ENCODE assay signal across 8 cellular contexts in the genomic region with DNA sequence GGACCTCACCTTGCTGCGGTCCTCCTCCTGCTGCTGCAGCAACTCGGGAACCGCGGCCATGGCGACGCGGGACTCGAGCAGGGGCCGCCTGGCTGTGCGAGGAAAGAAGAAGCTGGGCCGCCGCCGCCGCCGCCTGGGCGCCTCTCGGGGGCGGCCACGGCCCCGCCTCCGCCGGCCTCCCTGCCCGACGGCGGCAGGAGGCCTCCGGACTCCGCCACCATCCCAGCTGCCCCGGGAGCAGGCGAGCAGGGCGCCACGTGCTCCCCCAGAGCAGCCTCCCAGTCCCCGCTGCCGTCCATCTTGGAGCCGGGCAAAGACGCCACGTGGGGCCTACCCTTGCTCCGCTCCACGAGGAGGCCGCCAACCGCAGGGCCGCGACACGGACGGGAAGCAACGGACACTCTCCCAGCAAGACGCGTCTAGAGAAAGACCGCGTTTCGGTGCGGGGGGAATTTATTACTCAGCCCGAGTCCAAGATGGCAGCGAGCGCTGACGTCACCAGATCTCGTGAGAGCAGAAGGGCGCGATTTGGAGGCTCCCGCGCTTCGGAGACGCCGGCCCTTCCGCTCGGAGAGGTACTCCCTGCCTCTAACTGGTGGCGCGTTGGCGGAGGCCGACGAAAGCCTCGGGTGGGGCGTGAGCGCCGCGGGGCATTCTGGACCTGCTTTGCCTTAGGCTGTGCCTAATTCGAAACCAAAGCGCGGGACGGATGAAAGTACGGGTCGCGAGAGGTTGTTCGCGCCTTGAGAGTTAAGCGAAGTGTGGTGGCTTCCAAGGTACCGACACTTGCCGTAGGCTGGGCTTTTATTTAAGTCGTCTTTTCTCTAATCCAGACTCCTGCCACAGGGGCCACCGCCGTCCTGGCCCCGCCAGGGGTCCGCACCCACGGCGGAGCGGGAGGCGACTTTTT. TPM values are rescaled to one million over a fixed set of nuclear protein-coding genes. Genes with fewer than 3 reads are reported as not detected.
DNase-seq lines count a peak whose midpoint lies in the region; ATAC-seq, FAIRE-seq and TF ChIP-seq lines count a peak whose summit lies in the region.

A gene with protein sequence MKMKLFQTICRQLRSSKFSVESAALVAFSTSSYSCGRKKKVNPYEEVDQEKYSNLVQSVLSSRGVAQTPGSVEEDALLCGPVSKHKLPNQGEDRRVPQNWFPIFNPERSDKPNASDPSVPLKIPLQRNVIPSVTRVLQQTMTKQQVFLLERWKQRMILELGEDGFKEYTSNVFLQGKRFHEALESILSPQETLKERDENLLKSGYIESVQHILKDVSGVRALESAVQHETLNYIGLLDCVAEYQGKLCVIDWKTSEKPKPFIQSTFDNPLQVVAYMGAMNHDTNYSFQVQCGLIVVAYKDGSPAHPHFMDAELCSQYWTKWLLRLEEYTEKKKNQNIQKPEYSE (plus strand): TSS at position 653 of the 910 bp plus-strand sequence. CDS start 842 bp downstream, outside the sequence.
SNX5 (minus strand) TSS at position 429 of the 910 bp plus-strand sequence; CDS start at position 60, 369 bp downstream.

- intact Hi-C loops in body of pancreas (cut with DNase I): no loop called here
- intact Hi-C loops in sciatic nerve (cut with DNase I): no loop called here

- H3K9me3 ChIP-seq in body of pancreas: no peaks in the 10 kb centered on the region

- TF ChIP-seq POLR2A in body of pancreas (IDR thresholded peaks at IDR 0.05): peak; percentile 42 to 60 (median 55)

- no peaks in the 10 kb centered on the region for H3K27me3 ChIP-seq in body of pancreas

- H3K4me3 ChIP-seq in body of pancreas: peak within 1 kb of the TSS; percentile 77 to 96

- peaks cover 69% of the 10 kb centered on the region for H3K4me1 ChIP-seq in body of pancreas

- peak; percentile 84 for DNase-seq in NCI-H2107 treated with DMSO at 0.1 percent for 48 hours (lab: John Stamatoyannopoulos, UW; ENCODE audit: unreplicated experiment)
- peak; percentile 98 to 99 (median 99) for DNase-seq in body of pancreas
- DNase-seq in iPS DF 19.7 (ENCODE audit: low read depth, low spot score): peak; percentile 96
- peak; percentile 99 for DNase-seq in sciatic nerve (ENCODE audit: low spot score)

- H3K36me3 ChIP-seq in body of pancreas (replicated peaks in 1 of 2; ENCODE audit: insufficient read depth in 1 of 2, low read depth in 2 of 2): no peaks in the 10 kb centered on the region

- whole genome bisulfite sequencing in body of pancreas, 2 donors: 1% methylated on average over 40 to 88 of the region's 96 CpGs

- ATAC-seq in GM18520 (IDR thresholded peaks at IDR 0.05; ENCODE audit: unreplicated experiment): peak; percentile 70
- peak; percentile 67 for ATAC-seq in HG03064 (IDR thresholded peaks at IDR 0.05; ENCODE audit: low read depth, unreplicated experiment)
- peak; percentile 96 for ATAC-seq in body of pancreas
- peak; percentile 98 for ATAC-seq in sciatic nerve

- FAIRE-seq in TTC549 (lab: Jason Lieb, UNC): peak; percentile 78

- TF ChIP-seq CTCF in 22Rv1 (IDR thresholded peaks at IDR 0.05) (no peak), body of pancreas (IDR thresholded peaks at IDR 0.05) (peak in 1 of 7 experiments; percentile 1)

- H3K27ac ChIP-seq in 22Rv1 (peak within 1 kb of the TSS; percentile 99), body of pancreas (peak within 1 kb of the TSS; percentile 86 to 99 (median 97))

RNA-seq across cellular contexts. Expression of the first gene that starts in this region (rescaled TPM):
- 1 to 10 TPM; 3.0 to 6.5 TPM for total RNA-seq in body of pancreas
- total RNA-seq in sciatic nerve: 8.7 TPM

RNA-seq across cellular contexts. Expression of gene SNX5, which starts in this region (rescaled TPM):
- 10 to 100 TPM; 61.3 to 84.3 TPM for total RNA-seq in body of pancreas
- total RNA-seq in sciatic nerve: 85.3 TPM

Comparison
In these comparisons a context has a peak if more than half of its experiments do, and no peak if none do; other contexts are left out.
1. Peak in every context shown above with its lines: DNase-seq, ATAC-seq, H3K4me3 ChIP-seq and H3K27ac ChIP-seq.